In genomic region chr3:98772022-98772421, GRCh38 we compare ENCODE assay signal across 24 cellular contexts. TPM values are rescaled to one million over a fixed set of nuclear protein-coding genes. Genes with fewer than 3 reads are reported as not detected.
DNase-seq lines count a peak whose midpoint lies in the region; ATAC-seq lines count a peak whose summit lies in the region.
"Had no signal": no experiment of that assay in that cellular context is flagged by ENCODE, and none has a peak within 500 bp of the region (broad histone marks: within the 10 kb centered on the region; RNA-seq: fewer than 3 reads in every experiment).

No MANE protein-coding gene starts in this region.

- H3K36me3 Mint-ChIP-seq in activated naive CD8-positive, alpha-beta T cell treated with anti-CD3 and anti-CD28 coated beads for 36 hours = no peaks in the 10 kb centered on the region

- ATAC-seq in HG03442 (IDR thresholded peaks at IDR 0.05; ENCODE audit: unreplicated experiment) = no peak
- ATAC-seq in GM21576 (IDR thresholded peaks at IDR 0.05; ENCODE audit: unreplicated experiment) = no peak

- H3K27ac Mint-ChIP-seq in activated naive CD8-positive, alpha-beta T cell treated with anti-CD3 and anti-CD28 coated beads for 36 hours = no peak overlapping the region
- H3K27ac Mint-ChIP-seq: T-helper 1 cell treated with Interleukin-12 subunit alpha and Interleukin-12 subunit beta and Interleukin-4 antibody, amounts not matched to agents 30 μg/mL and 1 μg/mL, for 36 hours had no signal

- DNase-seq in NCI-H2107 treated with DMSO at 0.1 percent for 48 hours (lab: John Stamatoyannopoulos, UW; ENCODE audit: unreplicated experiment) (peak; percentile 26), NCI-H2107 (lab: John Stamatoyannopoulos, UW) (no peak), NCI-H187 (lab: John Stamatoyannopoulos, UW) (peak; percentile 42 to 58), RPMI8226 (peak; percentile 59)
- no peak for DNase-seq in activated naive CD8-positive, alpha-beta T cell treated with anti-CD3 and anti-CD28 coated beads for 36 hours
- DNase-seq: 8988T, ACHN, BE2C, Calu3, DMS153, DND-41, IMR-90, MV-4-11, NCI-H1105, NCI-H2081, NCI-H446 treated with DMSO at 0.1 percent for 48 hours, NCI-H69, Peyer's patch, SIG-M5, SK-N-SH, SW 1271 had no signal

- no peaks in the 10 kb centered on the region for H3K9me3 Mint-ChIP-seq in activated naive CD8-positive, alpha-beta T cell treated with anti-CD3 and anti-CD28 coated beads for 36 hours
- H3K9me3 Mint-ChIP-seq: T-helper 1 cell treated with Interleukin-12 subunit alpha and Interleukin-12 subunit beta and Interleukin-4 antibody, amounts not matched to agents 30 μg/mL and 1 μg/mL, for 36 hours had no signal

- no peak overlapping the region for H3K4me3 Mint-ChIP-seq in activated naive CD8-positive, alpha-beta T cell treated with anti-CD3 and anti-CD28 coated beads for 36 hours
- H3K4me3 Mint-ChIP-seq: T-helper 1 cell treated with Interleukin-12 subunit alpha and Interleukin-12 subunit beta and Interleukin-4 antibody, amounts not matched to agents 30 μg/mL and 1 μg/mL, for 36 hours had no signal

- peaks cover 7% of the 10 kb centered on the region for H3K4me1 Mint-ChIP-seq in activated naive CD8-positive, alpha-beta T cell treated with anti-CD3 and anti-CD28 coated beads for 36 hours

- peaks cover 10% of the 10 kb centered on the region for H3K27me3 Mint-ChIP-seq in activated naive CD8-positive, alpha-beta T cell treated with anti-CD3 and anti-CD28 coated beads for 36 hours

RNA-seq across cellular contexts. Expression of gene ST3GAL6, which starts 8.9 kb away (rescaled TPM):
- under 1 TPM; 0.28 to 0.58 TPM for total RNA-seq in activated naive CD8-positive, alpha-beta T cell treated with anti-CD3 and anti-CD28 coated beads for 36 hours

Comparison
In these comparisons a context has a peak if more than half of its experiments do, and no peak if none do; other contexts are left out.
1. DNase-seq: peak in NCI-H2107 treated with DMSO at 0.1 percent for 48 hours (single experiment), NCI-H187 (2 of 2) and RPMI8226 (single experiment); none in NCI-H2107 (single experiment) and activated naive CD8-positive, alpha-beta T cell treated with anti-CD3 and anti-CD28 coated beads for 36 hours (single experiment).